In genomic region chr5:57298295-57298984, GRCh38 we compare ENCODE assay signal across 7 cellular contexts.
A peak's percentile ranks its signal among the peaks of the same experiment; 100 is the strongest.
DNase-seq lines count a peak whose midpoint lies in the region; ATAC-seq lines count a peak whose summit lies in the region.

No MANE protein-coding gene starts in this region.

- intact Hi-C loops in left colon (cut with DNase I, micrococcal nuclease): loop anchor here (2.0 to 10.0 kb wide), 3 partner anchors 476 to 1164 kb away; no protein-coding TSS in a partner anchor

- peaks cover 10% of the 10 kb centered on the region for H3K27me3 Mint-ChIP-seq in central memory CD8-positive, alpha-beta T cell

- H3K27ac Mint-ChIP-seq in central memory CD8-positive, alpha-beta T cell (ENCODE audit: low read depth): peak overlapping the region; percentile 76

- peaks cover 10% of the 10 kb centered on the region for H3K4me1 Mint-ChIP-seq in central memory CD8-positive, alpha-beta T cell

- H3K9me3 Mint-ChIP-seq in central memory CD8-positive, alpha-beta T cell: no peaks in the 10 kb centered on the region

- no peaks in the 10 kb centered on the region for H3K36me3 Mint-ChIP-seq in central memory CD8-positive, alpha-beta T cell (ENCODE audit: insufficient read depth)

- peak overlapping the region; percentile 63 for H3K4me3 Mint-ChIP-seq in central memory CD8-positive, alpha-beta T cell

- peak; percentile 47 for ATAC-seq in GM18502 (IDR thresholded peaks at IDR 0.05; ENCODE audit: poor library complexity, unreplicated experiment)
- ATAC-seq in HG03045 (IDR thresholded peaks at IDR 0.05; ENCODE audit: unreplicated experiment): peak; percentile 57
- peak; percentile 81 for ATAC-seq in central memory CD8-positive, alpha-beta T cell (replicated peaks; ENCODE audit: extremely low read depth, poor library complexity, severe bottlenecking)
- ATAC-seq in left colon: peak; percentile 89

- DNase-seq in NCI-H226 (peak; percentile 73), left colon (peak; percentile 82 to 93)
- DNase-seq in activated CD4-positive, CD25-positive, alpha-beta regulatory T cell treated with anti-CD3 and anti-CD28 coated beads, Interleukin-2, amount 50 U/mL, for 16 hours (ENCODE audit: low read depth, low spot score): peak; percentile 74
- DNase-seq in central memory CD8-positive, alpha-beta T cell (ENCODE audit: low spot score in 2 of 2): peak; percentile 74 to 79
- DNase-seq in stimulated activated CD4-positive, alpha-beta T cell treated with anti-CD3 and anti-CD28 coated beads, Interleukin-2, amount 100 ng/mL, for 24 hours: peak; percentile 84 to 91

Comparison
In these comparisons a context has a peak if more than half of its experiments do, and no peak if none do; other contexts are left out.
1. Peak in every context shown above with its lines: DNase-seq and ATAC-seq.